8 cellular contexts compared by ENCODE assay signal in the genomic region with DNA sequence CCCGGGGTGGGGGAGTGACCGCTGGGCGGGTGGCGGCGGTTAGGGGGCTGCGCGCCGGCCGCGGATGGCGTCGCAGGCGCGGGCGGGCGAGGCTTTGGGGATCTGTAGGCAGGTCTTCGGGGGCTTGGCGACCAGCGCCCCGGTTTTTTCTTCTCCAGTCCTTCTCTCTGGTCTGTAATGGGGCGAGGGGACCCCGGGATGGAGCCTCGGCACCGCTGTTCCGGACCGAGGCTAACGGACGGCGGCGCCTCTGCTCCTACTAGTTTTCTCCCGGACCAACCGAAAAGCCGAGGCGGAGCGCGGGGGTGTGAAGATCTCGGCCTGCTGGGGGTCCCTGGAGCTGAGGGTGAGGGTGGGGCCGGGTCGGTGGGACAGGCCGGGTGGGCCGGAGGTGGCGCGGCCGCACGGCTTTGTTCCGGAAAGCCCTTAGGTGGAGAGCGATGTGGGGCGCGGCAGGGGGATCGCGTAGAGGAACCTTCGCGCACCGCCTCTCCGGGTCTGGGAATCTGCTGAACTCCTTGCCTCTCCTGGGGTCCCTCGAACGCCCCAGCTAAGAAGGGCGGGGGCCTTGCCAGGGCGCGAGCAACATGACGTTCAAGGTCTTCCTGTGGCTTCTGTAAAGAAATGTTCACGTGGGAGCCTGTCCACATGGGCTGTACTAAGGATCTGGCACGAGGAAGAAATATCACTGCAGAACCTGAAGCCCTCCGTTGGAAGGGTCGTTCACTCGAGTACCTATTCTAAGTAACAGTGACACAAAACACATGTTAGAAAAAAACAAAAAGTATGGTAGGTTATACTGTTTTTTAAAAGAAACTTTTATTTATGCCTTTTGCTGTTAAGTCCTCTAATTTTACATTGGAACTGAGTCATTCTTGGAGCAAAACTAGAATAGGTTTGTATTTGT. TPM values are rescaled to one million over a fixed set of nuclear protein-coding genes. Genes with fewer than 3 reads are reported as not detected.
DNase-seq lines count a peak whose midpoint lies in the region; ATAC-seq and TF ChIP-seq lines count a peak whose summit lies in the region.

No MANE protein-coding gene starts in this region.

- H3K27ac ChIP-seq in MM.1S (ENCODE audit: low read length), result peak overlapping the region; percentile 71; the same call in 1 of the 2 replicates
- peak overlapping the region; percentile 94 for H3K27ac ChIP-seq in angular gyrus (ENCODE audit: low read depth, low read length)
- H3K27ac ChIP-seq in hepatocyte, result peak overlapping the region; percentile 98

- H3K36me3 Mint-ChIP-seq in T-helper 17 cell (ENCODE audit: low read depth), result peaks cover 4% of the 10 kb centered on the region

- H3F3A ChIP-seq in MM.1S (ENCODE audit: insufficient read depth, low read length), result 0 out of 2 replicates have a peak, but pooled peaks cover 6% of the 10 kb centered on the region

- peak overlapping the region; percentile 99 for H3K27ac Mint-ChIP-seq in T-helper 17 cell

- peak overlapping the region; percentile 80 for H3K4me2 ChIP-seq in MM.1S (ENCODE audit: low read depth, low read length)
- peak overlapping the region; percentile 75 for H3K4me2 ChIP-seq in hepatocyte

- H3K9me3 ChIP-seq in MM.1S (replicated peaks; ENCODE audit: insufficient read depth, low read length) (no peaks in the 10 kb centered on the region), T-helper 17 cell (ENCODE audit: control insufficient read depth, low read length, poor library complexity, severe bottlenecking) (no peaks in the 10 kb centered on the region), hepatocyte (ENCODE audit: low read depth) (no peaks in the 10 kb centered on the region)

- H3K27me3 ChIP-seq in H7 (ENCODE audit: control insufficient read depth, insufficient read depth, low read length) (no peaks in the 10 kb centered on the region), MM.1S (replicated peaks; ENCODE audit: insufficient read depth, low read length) (no peaks in the 10 kb centered on the region), hepatocyte (no peaks in the 10 kb centered on the region)

- H3K9me2 ChIP-seq in MM.1S (replicated peaks; ENCODE audit: insufficient read depth, low read length) (no peaks in the 10 kb centered on the region), hepatocyte (replicated peaks; ENCODE audit: insufficient read depth) (no peaks in the 10 kb centered on the region)

- peak overlapping the region; percentile 97 for H3K9ac ChIP-seq in MM.1S (ENCODE audit: low read length)

- H3K36me3 ChIP-seq in H7 (replicated peaks; ENCODE audit: control insufficient read depth, insufficient read depth, low read length) (no peaks in the 10 kb centered on the region), MM.1S (replicated peaks; ENCODE audit: insufficient read depth, low read length) (no peaks in the 10 kb centered on the region), hepatocyte (replicated peaks; ENCODE audit: insufficient read depth, low read depth) (no peaks in the 10 kb centered on the region)

- H3K79me2 ChIP-seq in MM.1S (ENCODE audit: low read length) (peaks cover 23% of the 10 kb centered on the region), hepatocyte (peaks cover 52% of the 10 kb centered on the region)

- peak overlapping the region; percentile 98 for H3K4me3 Mint-ChIP-seq in T-helper 17 cell

- no peak for TF ChIP-seq CTCF in MM.1S (IDR thresholded peaks at IDR 0.05; ENCODE audit: low read length)
- TF ChIP-seq CTCF in hepatocyte (IDR thresholded peaks at IDR 0.05; ENCODE audit: poor library complexity), result no peak
- no peak for TF ChIP-seq CTCF in retinal pigment epithelial cell (conservative IDR thresholded peaks at IDR 0.05; ENCODE audit: low read depth, low read length)

- H2AFZ ChIP-seq in MM.1S (ENCODE audit: low read length), result peak overlapping the region; percentile 84
- peak overlapping the region; percentile 64 for H2AFZ ChIP-seq in hepatocyte

- 1% methylated on average over 63 of the region's 66 CpGs for WGBS in hepatocyte (ENCODE audit: low lambda C conversion rate, missing lambda C conversion rate)

- H3K4me1 Mint-ChIP-seq in T-helper 17 cell, result peaks cover 33% of the 10 kb centered on the region

- H3K4me3 ChIP-seq in H7 (ENCODE audit: insufficient read depth, low read depth, low read length) (peak overlapping the region; percentile 91), MM.1S (ENCODE audit: low read length) (peak overlapping the region; percentile 86), hepatocyte (peak overlapping the region; percentile 69), retinal pigment epithelial cell (ENCODE audit: low read length) (peak overlapping the region; percentile 80)

- no peaks in the 10 kb centered on the region for H4K20me1 ChIP-seq in MM.1S (ENCODE audit: insufficient read depth, low read length)
- H4K20me1 ChIP-seq in hepatocyte (ENCODE audit: insufficient read depth, poor library complexity, severe bottlenecking), result peaks cover 20% of the 10 kb centered on the region

- no peaks in the 10 kb centered on the region for H3K27me3 Mint-ChIP-seq in T-helper 17 cell

- H3K4me1 ChIP-seq in MM.1S (ENCODE audit: low read length), result peaks cover 18% of the 10 kb centered on the region; the same call in 1 of the 2 replicates
- H3K4me1 ChIP-seq in hepatocyte (ENCODE audit: insufficient read depth), result peaks cover 23% of the 10 kb centered on the region

- DNase-seq in GF-D8 (lab: John Stamatoyannopoulos, UW) (peak; percentile 57), H7 (peak; percentile 67), MM.1S (peak; percentile 63), T-helper 17 cell (peak; percentile 41 to 52 (median 48)), hepatocyte (ENCODE audit: low spot score) (peak; percentile 81), retinal pigment epithelial cell (ENCODE audit: low read depth) (peak; percentile 59), mesenteric fat pad (ENCODE audit: low spot score) (no peak)

- ATAC-seq in T-helper 17 cell, result peak; percentile 43

RNA-seq across cellular contexts. Expression of a gene that starts 0.9 kb away (rescaled TPM):
- total RNA-seq in H7 (2014; rRNA removed; shearing (Covaris generic)), result 92.6 and 111 TPM in 2 replicates
- total RNA-seq in T-helper 17 cell (10 to 100 TPM; 42.8 to 48.4 TPM), hepatocyte (69.4 and 80.2 TPM in 2 replicates), mesenteric fat pad (13.2 TPM)
- 32.1 and 33.5 TPM in 2 replicates for polyA plus RNA-seq in hepatocyte
